In the genomic region with DNA sequence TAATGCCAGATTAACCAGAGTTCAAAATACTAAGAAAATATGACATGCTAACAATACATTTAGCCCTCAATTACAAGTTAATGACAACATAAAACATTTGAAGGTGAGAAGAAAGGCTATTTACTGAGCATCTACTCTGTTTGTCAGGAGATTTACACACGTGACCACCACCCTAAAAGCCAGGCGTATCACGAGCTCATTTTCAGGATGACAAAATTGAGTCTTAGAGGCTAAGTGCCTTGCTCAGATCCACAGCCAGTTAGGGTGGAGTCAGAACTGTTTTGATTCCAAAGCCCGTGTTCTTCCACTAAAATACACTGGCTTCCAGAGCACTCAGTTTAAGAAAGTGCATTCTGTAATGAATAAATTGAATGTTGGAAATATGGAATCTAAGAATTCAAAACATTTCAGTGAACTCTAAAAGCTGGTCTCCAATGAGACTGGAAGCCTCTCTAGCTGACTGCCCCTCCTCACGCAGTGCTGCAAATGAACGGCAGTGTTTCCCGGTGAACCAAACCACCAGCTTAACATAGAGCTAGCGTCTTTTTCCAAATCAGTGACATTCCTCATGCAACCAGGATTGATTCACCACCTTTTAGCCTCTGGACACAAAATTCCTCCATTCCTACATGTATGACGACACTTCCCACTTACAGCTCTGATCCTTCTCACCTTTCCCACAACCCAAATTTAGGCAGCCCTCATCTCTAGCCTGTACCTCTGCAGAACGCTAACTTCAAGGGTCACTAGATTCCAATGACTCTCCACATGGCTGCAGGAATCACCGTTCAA, we compare ENCODE assay signal across 11 cellular contexts. TPM values are rescaled to one million over a fixed set of nuclear protein-coding genes. Genes with fewer than 3 reads are reported as not detected.
DNase-seq lines count a peak whose midpoint lies in the region; ATAC-seq and TF ChIP-seq lines count a peak whose summit lies in the region.
"Had no signal": no experiment of that assay in that cellular context is flagged by ENCODE, and none has a peak within 500 bp of the region (broad histone marks: within the 10 kb centered on the region; RNA-seq: fewer than 3 reads in every experiment).

No MANE protein-coding gene starts in this region.

- H3K9ac ChIP-seq in rectal smooth muscle tissue (ENCODE audit: low read length), result no peak overlapping the region

- H3K4me3 ChIP-seq in Caco-2 (ENCODE audit: low read depth, low read length), result no peak overlapping the region
- H3K4me3 ChIP-seq in rectal smooth muscle tissue (ENCODE audit: low read length), result no peak overlapping the region
- H3K4me3 ChIP-seq: SJCRH30 had no signal

- CTCF ChIA-PET in Caco-2 (lab: Charles Lee), result interaction anchor here (0.8 kb wide), 1 partner anchor 81 kb away, joined by 3 read pairs; no protein-coding TSS in a partner anchor

- TF ChIP-seq CTCF in Caco-2 (IDR thresholded peaks at IDR 0.05; ENCODE audit: insufficient read depth in 1 of 2, low read depth in 1 of 2, low read length in 1 of 2, severe bottlenecking in 1 of 2, unreplicated experiment in 1 of 2), result no peak

- peak overlapping the region; percentile 85 for H3K27ac ChIP-seq in rectal smooth muscle tissue (ENCODE audit: low read depth, low read length)
- H3K27ac ChIP-seq: SJCRH30 had no signal

- intact Hi-C loops in Caco-2 (cut with micrococcal nuclease; ENCODE audit: unreplicated experiment), result no loop called here

- H3K4me3 Mint-ChIP-seq in Caco-2 (ENCODE audit: unreplicated experiment) (no peak overlapping the region), T-helper 17 cell (no peak overlapping the region)
- H3K4me3 Mint-ChIP-seq: activated T-cell treated with anti-CD3 and anti-CD28 coated beads, Interleukin-2, amount 50 U/mL, for 4 hours had no signal

- H3K36me3 Mint-ChIP-seq in Caco-2 (ENCODE audit: insufficient read depth, unreplicated experiment), result peaks cover 43% of the 10 kb centered on the region
- H3K36me3 Mint-ChIP-seq in T-helper 17 cell (ENCODE audit: low read depth), result peaks cover 5% of the 10 kb centered on the region

- POLR2A ChIA-PET in Caco-2 (lab: Charles Lee), result interaction anchor here (1.1 kb wide), 1 partner anchor 11 kb away, joined by 3 read pairs; no protein-coding TSS in a partner anchor

- no peaks in the 10 kb centered on the region for H3K9me3 Mint-ChIP-seq in Caco-2 (ENCODE audit: unreplicated experiment)
- H3K9me3 Mint-ChIP-seq: activated T-cell treated with anti-CD3 and anti-CD28 coated beads, Interleukin-2, amount 50 U/mL, for 4 hours had no signal

- peaks cover 3% of the 10 kb centered on the region; the same call in 1 of the 2 replicates for H3K36me3 ChIP-seq in Caco-2 (ENCODE audit: control insufficient read depth, insufficient read depth, low read length)
- H3K36me3 ChIP-seq in rectal smooth muscle tissue (ENCODE audit: control insufficient read depth, insufficient read depth, low read length), result no peaks in the 10 kb centered on the region
- H3K36me3 ChIP-seq: SJCRH30 had no signal

- BruUV-seq in Caco-2 (replicated peaks; lab: Mats Ljungman, UMichigan), result no TSS peak

- H3K4me1 ChIP-seq in Caco-2, result peaks cover 44% of the 10 kb centered on the region
- peaks cover 61% of the 10 kb centered on the region for H3K4me1 ChIP-seq in rectal smooth muscle tissue (ENCODE audit: control insufficient read depth, insufficient read depth, low read length)
- H3K4me1 ChIP-seq: SJCRH30 had no signal

- H3K27ac Mint-ChIP-seq in Caco-2 (ENCODE audit: unreplicated experiment) (peak overlapping the region; percentile 77), T-helper 17 cell (peak overlapping the region; percentile 80)

- H3K27me3 Mint-ChIP-seq in Caco-2 (ENCODE audit: insufficient read depth, unreplicated experiment) (no peaks in the 10 kb centered on the region), T-helper 17 cell (no peaks in the 10 kb centered on the region)

- ATAC-seq in T-helper 17 cell, result no peak
- ATAC-seq: activated T-cell treated with anti-CD3 and anti-CD28 coated beads, Interleukin-2, amount 50 U/mL, for 4 hours had no signal

- no peaks in the 10 kb centered on the region for H3K9me3 ChIP-seq in Caco-2
- H3K9me3 ChIP-seq in T-helper 17 cell (ENCODE audit: control insufficient read depth, low read length, poor library complexity, severe bottlenecking), result no peaks in the 10 kb centered on the region
- H3K9me3 ChIP-seq: SJCRH30 had no signal

- no peaks in the 10 kb centered on the region for H3K27me3 ChIP-seq in Caco-2 (replicated peaks; ENCODE audit: control insufficient read depth, insufficient read depth, low read length)
- H3K27me3 ChIP-seq in rectal smooth muscle tissue (ENCODE audit: control insufficient read depth, insufficient read depth, low read length), result no peaks in the 10 kb centered on the region
- H3K27me3 ChIP-seq: SJCRH30 had no signal

- H3K4me1 Mint-ChIP-seq in Caco-2 (ENCODE audit: low read depth, unreplicated experiment) (peaks cover 50% of the 10 kb centered on the region), T-helper 17 cell (peaks cover 48% of the 10 kb centered on the region)

- DNase-seq in Caco-2, result no peak
- DNase-seq in T-helper 17 cell, result no peak
- peak; percentile 53 for DNase-seq in fibroblast of the conjunctiva (ENCODE audit: low read depth)
- no peak for DNase-seq in cerebellar cortex (ENCODE audit: low spot score)
- DNase-seq in NCI-H2196 treated with DMSO at 0.1 percent for 48 hours (lab: John Stamatoyannopoulos, UW; ENCODE audit: unreplicated experiment), result no peak
- DNase-seq in HPDE6-E6E7 (ENCODE audit: extremely low spot score), result no peak
- DNase-seq in GF-D8 (lab: John Stamatoyannopoulos, UW), result no peak
- DNase-seq: activated T-cell treated with anti-CD3 and anti-CD28 coated beads, Interleukin-2, amount 50 U/mL, for 4 hours; DND-41; SJCRH30 had no signal

RNA-seq across cellular contexts. Expression of a gene that starts 5.9 kb away (rescaled TPM):
- 82.8 and 85.7 TPM in 2 replicates for total RNA-seq in Caco-2 (2022)
- total RNA-seq in T-helper 17 cell, result 10 to 100 TPM; 35.4 to 46.6 TPM

RNA-seq across cellular contexts. Expression of a gene that starts 22.1 kb away (rescaled TPM):
- total RNA-seq in Caco-2 (2022) (7.1 and 7.9 TPM in 2 replicates), T-helper 17 cell (10 to 100 TPM in 1 of 2 donors, 1 to 10 TPM in 1; 8.1 to 35.0 TPM)
